1 cellular context compared by ENCODE assay signal in the genomic region with DNA sequence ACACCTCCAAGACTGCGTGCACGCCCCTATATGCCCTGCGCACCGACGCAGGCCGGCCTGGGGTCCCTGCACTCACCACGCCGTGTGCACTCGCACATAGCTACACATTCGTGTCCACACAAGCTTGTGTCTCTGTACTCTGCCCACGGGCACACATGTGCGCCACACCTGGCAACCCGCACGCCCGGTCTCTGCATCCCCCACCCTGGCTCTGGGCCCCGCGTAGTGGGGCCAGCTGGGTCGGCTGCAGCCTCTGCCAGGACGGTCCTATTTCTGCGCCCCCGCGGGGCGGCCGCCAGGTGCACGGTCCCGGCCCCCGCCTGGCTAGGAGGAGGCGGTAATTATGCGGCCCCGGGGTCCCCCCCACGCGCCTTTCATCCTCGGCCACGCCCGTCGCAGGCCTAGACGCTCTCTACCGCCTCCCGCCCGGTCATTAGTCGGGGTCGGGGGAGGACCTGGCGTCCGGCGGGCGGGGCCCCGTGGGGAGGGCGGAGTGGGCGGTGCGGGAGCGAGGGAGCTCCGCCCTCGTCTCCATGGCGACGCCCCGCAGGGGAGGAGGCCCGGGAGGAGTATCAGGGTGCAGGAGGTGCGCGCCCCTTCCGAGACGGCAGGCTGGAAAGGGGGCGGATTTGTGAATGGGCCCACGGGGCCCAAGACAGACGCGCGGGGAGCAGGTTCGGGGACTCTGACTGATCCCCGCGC.
TF ChIP-seq lines count a peak whose summit lies in the region.

No MANE protein-coding gene starts in this region.

TF ChIP-seq in H1, 55 proteins besides CTCF, POLR2A, EP300 and RAD21:
- TF ChIP-seq KDM4A (IDR thresholded peaks at IDR 0.05; ENCODE audit: low read depth, low read length, severe bottlenecking), result peak; percentile 9
- TF ChIP-seq RNF2 (IDR thresholded peaks at IDR 0.05; ENCODE audit: borderline replicate concordance, low read depth, low read length, missing control alignments, poor library complexity, severe bottlenecking), result no peak
- TF ChIP-seq, protein P1, sequence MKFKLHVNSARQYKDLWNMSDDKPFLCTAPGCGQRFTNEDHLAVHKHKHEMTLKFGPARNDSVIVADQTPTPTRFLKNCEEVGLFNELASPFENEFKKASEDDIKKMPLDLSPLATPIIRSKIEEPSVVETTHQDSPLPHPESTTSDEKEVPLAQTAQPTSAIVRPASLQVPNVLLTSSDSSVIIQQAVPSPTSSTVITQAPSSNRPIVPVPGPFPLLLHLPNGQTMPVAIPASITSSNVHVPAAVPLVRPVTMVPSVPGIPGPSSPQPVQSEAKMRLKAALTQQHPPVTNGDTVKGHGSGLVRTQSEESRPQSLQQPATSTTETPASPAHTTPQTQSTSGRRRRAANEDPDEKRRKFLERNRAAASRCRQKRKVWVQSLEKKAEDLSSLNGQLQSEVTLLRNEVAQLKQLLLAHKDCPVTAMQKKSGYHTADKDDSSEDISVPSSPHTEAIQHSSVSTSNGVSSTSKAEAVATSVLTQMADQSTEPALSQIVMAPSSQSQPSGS (IDR thresholded peaks at IDR 0.05; ENCODE audit: low read length), result no peak
- TF ChIP-seq NANOG (IDR thresholded peaks at IDR 0.05; ENCODE audit: insufficient read depth, low read depth, low read length, poor library complexity, severe bottlenecking), result no peak
- no peak for TF ChIP-seq EZH2 (IDR thresholded peaks at IDR 0.05; ENCODE audit: low read depth, low read length, severe bottlenecking)
- TF ChIP-seq SP4 (IDR thresholded peaks at IDR 0.05; ENCODE audit: low read length), result no peak
- TF ChIP-seq RXRA (IDR thresholded peaks at IDR 0.05; ENCODE audit: insufficient read depth, low read depth, low read length), result 0 out of 2 replicates have a peak, but pooled peaks have one; percentile 36
- TF ChIP-seq BCL11A (IDR thresholded peaks at IDR 0.05; ENCODE audit: low read depth in 2 of 2, low read length in 2 of 2), result no peak
- no peak for TF ChIP-seq POLR2AphosphoS5 (IDR thresholded peaks at IDR 0.05; ENCODE audit: low read depth, low read length)
- TF ChIP-seq SUZ12 (IDR thresholded peaks at IDR 0.05; ENCODE audit: low read length), result no peak
- TF ChIP-seq, protein P2, sequence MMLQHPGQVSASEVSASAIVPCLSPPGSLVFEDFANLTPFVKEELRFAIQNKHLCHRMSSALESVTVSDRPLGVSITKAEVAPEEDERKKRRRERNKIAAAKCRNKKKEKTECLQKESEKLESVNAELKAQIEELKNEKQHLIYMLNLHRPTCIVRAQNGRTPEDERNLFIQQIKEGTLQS (IDR thresholded peaks at IDR 0.05; ENCODE audit: insufficient read depth, low read depth, low read length), result no peak
- TF ChIP-seq CEBPB (IDR thresholded peaks at IDR 0.05; ENCODE audit: low read depth, low read length), result no peak
- 0 out of 2 replicates have a peak, but pooled peaks have one; percentile 6 for TF ChIP-seq RBBP5 (IDR thresholded peaks at IDR 0.05; ENCODE audit: borderline replicate concordance, low read depth, low read length)
- peak; percentile 36 for TF ChIP-seq CTBP2 (IDR thresholded peaks at IDR 0.05; ENCODE audit: borderline replicate concordance, insufficient read depth, insufficient read length, low read length)
- TF ChIP-seq JUN (IDR thresholded peaks at IDR 0.05; ENCODE audit: low read depth, low read length), result no peak
- TF ChIP-seq EGR1 (IDR thresholded peaks at IDR 0.05; ENCODE audit: borderline replicate concordance, low read depth, low read length), result 0 out of 2 replicates have a peak, but pooled peaks have one; percentile 16
- peak; percentile 83; the same call in 1 of the 2 replicates for TF ChIP-seq TCF12 (IDR thresholded peaks at IDR 0.05; ENCODE audit: low read depth, low read length)
- no peak for TF ChIP-seq KDM1A (IDR thresholded peaks at IDR 0.05; ENCODE audit: borderline replicate concordance, low read length)
- TF ChIP-seq SP1 (IDR thresholded peaks at IDR 0.05; ENCODE audit: low read depth, low read length), result 0 out of 2 replicates have a peak, but pooled peaks have one; percentile 4
- no peak for TF ChIP-seq RFX5 (IDR thresholded peaks at IDR 0.05; ENCODE audit: borderline replicate concordance, low read depth, low read length)
- TF ChIP-seq TAF7 (optimal IDR thresholded peaks at IDR 0.05; ENCODE audit: borderline replicate concordance, low read depth, low read length), result no peak
- TF ChIP-seq YY1 (IDR thresholded peaks at IDR 0.05; ENCODE audit: low read depth, low read length), result no peak
- no peak for TF ChIP-seq HDAC6 (IDR thresholded peaks at IDR 0.05; ENCODE audit: low read depth, low read length)
- TF ChIP-seq FOSL1 (IDR thresholded peaks at IDR 0.05; ENCODE audit: insufficient read depth, low read depth, low read length), result no peak
- peak; percentile 59; the same call in 1 of the 2 replicates for TF ChIP-seq CREB1 (IDR thresholded peaks at IDR 0.05)
- TF ChIP-seq, protein P3, sequence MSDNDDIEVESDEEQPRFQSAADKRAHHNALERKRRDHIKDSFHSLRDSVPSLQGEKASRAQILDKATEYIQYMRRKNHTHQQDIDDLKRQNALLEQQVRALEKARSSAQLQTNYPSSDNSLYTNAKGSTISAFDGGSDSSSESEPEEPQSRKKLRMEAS (IDR thresholded peaks at IDR 0.05), result no peak
- TF ChIP-seq, protein P4, sequence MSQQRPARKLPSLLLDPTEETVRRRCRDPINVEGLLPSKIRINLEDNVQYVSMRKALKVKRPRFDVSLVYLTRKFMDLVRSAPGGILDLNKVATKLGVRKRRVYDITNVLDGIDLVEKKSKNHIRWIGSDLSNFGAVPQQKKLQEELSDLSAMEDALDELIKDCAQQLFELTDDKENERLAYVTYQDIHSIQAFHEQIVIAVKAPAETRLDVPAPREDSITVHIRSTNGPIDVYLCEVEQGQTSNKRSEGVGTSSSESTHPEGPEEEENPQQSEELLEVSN (IDR thresholded peaks at IDR 0.05), result no peak
- TF ChIP-seq PHF8 (conservative IDR thresholded peaks at IDR 0.05; ENCODE audit: low read depth, low read length), result 0 out of 2 replicates have a peak, but pooled peaks have one; percentile 36
TF ChIP-seq in H1: peak in this region for 9.
